34 cellular contexts compared by ENCODE assay signal in the genomic region with DNA sequence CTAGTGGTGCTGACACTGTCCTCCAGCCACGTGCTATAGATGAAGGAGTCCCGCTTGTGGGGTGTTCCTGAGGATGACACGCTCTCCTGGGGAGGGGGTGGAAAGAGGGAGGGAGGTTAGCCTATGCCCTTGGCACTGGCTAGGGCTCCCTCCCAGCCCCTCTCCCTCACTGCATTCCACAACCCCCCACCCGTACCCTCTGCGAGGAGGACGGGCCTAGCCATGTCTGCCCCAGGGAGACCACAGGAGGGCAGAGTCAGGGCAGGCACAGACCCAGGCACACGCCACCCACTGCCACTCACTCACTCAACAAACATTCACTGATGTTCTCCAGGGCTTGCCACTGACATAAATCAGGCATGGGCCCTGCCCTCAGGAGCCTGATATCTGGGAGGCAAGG.
"Had no signal": no experiment of that assay in that cellular context is flagged by ENCODE, and none has a peak within 500 bp of the region (broad histone marks: within the 10 kb centered on the region; RNA-seq: fewer than 3 reads in every experiment).

No MANE protein-coding gene starts in this region.

- H3K9me3 Mint-ChIP-seq: activated B cell treated with CpG ODN at 0.5 μM for 24 hours; activated CD4-positive, alpha-beta memory T cell treated with anti-CD3 and anti-CD28 coated beads for 36 hours; activated naive CD4-positive, alpha-beta T cell treated with anti-CD3 and anti-CD28 coated beads for 36 hours; activated naive CD4-positive, alpha-beta T cell treated with anti-CD3 and anti-CD28 coated beads, Interleukin-2, amount 50 U/mL, for 24 hours; activated naive CD8-positive, alpha-beta T cell treated with anti-CD3 and anti-CD28 coated beads for 36 hours; activated T-helper 1 cell treated with anti-CD3 and anti-CD28 coated beads, Interleukin-12 subunit alpha, Interleukin-12 subunit beta, Interleukin-2, Interleukin-4 antibody, amounts not matched to agents 30 ng/mL and 10 ng/mL and 1 ng/mL, durations not matched to agents 14 hours and 24 hours and 36 hours; activated T-helper 2 cell treated with anti-CD3 and anti-CD28 coated beads, Interferon-gamma antibody, Interleukin-2, Interleukin-4, amounts not matched to agents 10 μg/mL and 5 μg/mL and 100 μg/mL, durations not matched to agents 14 hours and 24 hours and 36 hours; brain had no signal

- H3K27me3 ChIP-seq: ascending aorta, breast epithelium, cardiac muscle cell, colonic mucosa had no signal

- H3K9me3 ChIP-seq: ascending aorta, breast epithelium, colonic mucosa, esophagus squamous epithelium, gastroesophageal sphincter, heart right ventricle had no signal

- H3K27ac ChIP-seq: ascending aorta, breast epithelium, cardiac muscle cell, colonic mucosa, epithelial cell of prostate, esophagus squamous epithelium, gastroesophageal sphincter, heart right ventricle, WERI-Rb-1 had no signal

- H3K4me1 ChIP-seq: ascending aorta, breast epithelium, colonic mucosa, esophagus squamous epithelium, gastroesophageal sphincter, heart right ventricle had no signal

- ATAC-seq: activated CD4-positive, CD25-positive, alpha-beta regulatory T cell treated with anti-CD3 and anti-CD28 coated beads, Interleukin-2, amount 50 U/mL, for 24 hours; activated CD8-positive, alpha-beta memory T cell treated with anti-CD3 and anti-CD28 coated beads, Interleukin-2, amount 10 ng/mL, durations not matched to agents 7 days and 5 days; activated CD8-positive, alpha-beta T cell treated with anti-CD3 and anti-CD28 coated beads, Interleukin-2, amount 10 ng/mL, durations not matched to agents 7 days and 5 days; gastroesophageal sphincter; heart right ventricle had no signal

- H3K36me3 ChIP-seq: ascending aorta, breast epithelium, cardiac muscle cell, colonic mucosa, esophagus squamous epithelium, gastroesophageal sphincter, heart right ventricle had no signal

- H3K4me1 Mint-ChIP-seq: activated B cell treated with CpG ODN at 0.5 μM for 24 hours; activated CD8-positive, alpha-beta memory T cell treated with anti-CD3 and anti-CD28 coated beads, Interleukin-2, amount 10 ng/mL, durations not matched to agents 7 days and 5 days; activated naive CD4-positive, alpha-beta T cell treated with anti-CD3 and anti-CD28 coated beads, Interleukin-2, amount 50 U/mL, for 24 hours; activated naive CD8-positive, alpha-beta T cell treated with anti-CD3 and anti-CD28 coated beads for 36 hours had no signal

- DNase-seq: activated B cell treated with CpG ODN at 0.5 μM for 24 hours; activated CD4-positive, alpha-beta memory T cell treated with anti-CD3 and anti-CD28 coated beads for 36 hours; activated CD4-positive, alpha-beta T cell treated with anti-CD3 and anti-CD28 coated beads for 48 hours; activated CD4-positive, alpha-beta T cell treated with anti-CD3 and anti-CD28 coated beads, Interleukin-2, amount 50 U/mL, for 1 hour; activated CD8-positive, alpha-beta memory T cell treated with anti-CD3 and anti-CD28 coated beads, Interleukin-2, amount 10 ng/mL, durations not matched to agents 7 days and 5 days; activated CD8-positive, alpha-beta memory T cell treated with anti-CD3 and anti-CD28 coated beads, Interleukin-2, amount 50 U/mL, for 4 hours; activated CD8-positive, alpha-beta T cell treated with anti-CD3 and anti-CD28 coated beads, Interleukin-2, amount 10 ng/mL, durations not matched to agents 7 days and 5 days; activated effector memory CD4-positive, alpha-beta T cell treated with anti-CD3 and anti-CD28 coated beads, Interleukin-2, amount 50 U/mL, for 16 hours; activated naive CD4-positive, alpha-beta T cell treated with anti-CD3 and anti-CD28 coated beads for 36 hours; activated naive CD8-positive, alpha-beta T cell treated with anti-CD3 and anti-CD28 coated beads for 36 hours; activated T-cell treated with anti-CD3 and anti-CD28 coated beads, Interleukin-2, amount 50 U/mL, for 1 hour; activated T-cell treated with anti-CD3 and anti-CD28 coated beads, Interleukin-2, amount 50 U/mL, for 48 hours; central memory CD4-positive, alpha-beta T cell; cerebellar nuclear complex; colonic mucosa; effector CD8-positive, alpha-beta T cell; esophagus squamous epithelium; foreskin melanocyte; heart right ventricle; T-helper 2 cell; T-helper 9 cell; WERI-Rb-1 had no signal

- FAIRE-seq: endometrium, endothelial cell of umbilical vein had no signal

- H3K27ac Mint-ChIP-seq: activated B cell treated with CpG ODN at 0.5 μM for 24 hours; activated CD4-positive, alpha-beta memory T cell treated with anti-CD3 and anti-CD28 coated beads for 36 hours; activated CD8-positive, alpha-beta memory T cell treated with anti-CD3 and anti-CD28 coated beads, Interleukin-2, amount 10 ng/mL, durations not matched to agents 7 days and 5 days; activated CD8-positive, alpha-beta T cell treated with anti-CD3 and anti-CD28 coated beads, Interleukin-2, amount 10 ng/mL, durations not matched to agents 7 days and 5 days; activated naive CD4-positive, alpha-beta T cell treated with anti-CD3 and anti-CD28 coated beads for 36 hours; activated naive CD4-positive, alpha-beta T cell treated with anti-CD3 and anti-CD28 coated beads, Interleukin-2, amount 50 U/mL, for 24 hours; activated naive CD8-positive, alpha-beta T cell treated with anti-CD3 and anti-CD28 coated beads for 36 hours; activated T-helper 1 cell treated with anti-CD3 and anti-CD28 coated beads, Interleukin-12 subunit alpha, Interleukin-12 subunit beta, Interleukin-2, Interleukin-4 antibody, amounts not matched to agents 30 ng/mL and 10 ng/mL and 1 ng/mL, durations not matched to agents 14 hours and 24 hours and 36 hours; activated T-helper 2 cell treated with anti-CD3 and anti-CD28 coated beads, Interferon-gamma antibody, Interleukin-2, Interleukin-4, amounts not matched to agents 10 μg/mL and 5 μg/mL and 100 μg/mL, durations not matched to agents 14 hours and 24 hours and 36 hours; brain had no signal

- H3K4me3 Mint-ChIP-seq: activated B cell treated with CpG ODN at 0.5 μM for 24 hours; activated CD4-positive, alpha-beta memory T cell treated with anti-CD3 and anti-CD28 coated beads for 36 hours; activated CD8-positive, alpha-beta memory T cell treated with anti-CD3 and anti-CD28 coated beads, Interleukin-2, amount 10 ng/mL, durations not matched to agents 7 days and 5 days; activated CD8-positive, alpha-beta T cell treated with anti-CD3 and anti-CD28 coated beads, Interleukin-2, amount 10 ng/mL, durations not matched to agents 7 days and 5 days; activated naive CD4-positive, alpha-beta T cell treated with anti-CD3 and anti-CD28 coated beads for 36 hours; activated naive CD4-positive, alpha-beta T cell treated with anti-CD3 and anti-CD28 coated beads, Interleukin-2, amount 50 U/mL, for 24 hours; activated naive CD8-positive, alpha-beta T cell treated with anti-CD3 and anti-CD28 coated beads for 36 hours; activated T-helper 1 cell treated with anti-CD3 and anti-CD28 coated beads, Interleukin-12 subunit alpha, Interleukin-12 subunit beta, Interleukin-2, Interleukin-4 antibody, amounts not matched to agents 30 ng/mL and 10 ng/mL and 1 ng/mL, durations not matched to agents 14 hours and 24 hours and 36 hours; brain had no signal

- H3K27me3 Mint-ChIP-seq: activated CD8-positive, alpha-beta memory T cell treated with anti-CD3 and anti-CD28 coated beads, Interleukin-2, amount 10 ng/mL, durations not matched to agents 7 days and 5 days; brain had no signal

- H3K36me3 Mint-ChIP-seq: activated CD4-positive, alpha-beta memory T cell treated with anti-CD3 and anti-CD28 coated beads for 36 hours; activated CD8-positive, alpha-beta memory T cell treated with anti-CD3 and anti-CD28 coated beads, Interleukin-2, amount 10 ng/mL, durations not matched to agents 7 days and 5 days; activated naive CD4-positive, alpha-beta T cell treated with anti-CD3 and anti-CD28 coated beads, Interleukin-2, amount 50 U/mL, for 24 hours; activated naive CD8-positive, alpha-beta T cell treated with anti-CD3 and anti-CD28 coated beads for 36 hours had no signal

- H3K4me3 ChIP-seq: ascending aorta, breast epithelium, cardiac muscle cell, colonic mucosa, esophagus squamous epithelium, gastroesophageal sphincter, heart right ventricle had no signal
